8 cellular contexts compared by ENCODE assay signal in the genomic region with DNA sequence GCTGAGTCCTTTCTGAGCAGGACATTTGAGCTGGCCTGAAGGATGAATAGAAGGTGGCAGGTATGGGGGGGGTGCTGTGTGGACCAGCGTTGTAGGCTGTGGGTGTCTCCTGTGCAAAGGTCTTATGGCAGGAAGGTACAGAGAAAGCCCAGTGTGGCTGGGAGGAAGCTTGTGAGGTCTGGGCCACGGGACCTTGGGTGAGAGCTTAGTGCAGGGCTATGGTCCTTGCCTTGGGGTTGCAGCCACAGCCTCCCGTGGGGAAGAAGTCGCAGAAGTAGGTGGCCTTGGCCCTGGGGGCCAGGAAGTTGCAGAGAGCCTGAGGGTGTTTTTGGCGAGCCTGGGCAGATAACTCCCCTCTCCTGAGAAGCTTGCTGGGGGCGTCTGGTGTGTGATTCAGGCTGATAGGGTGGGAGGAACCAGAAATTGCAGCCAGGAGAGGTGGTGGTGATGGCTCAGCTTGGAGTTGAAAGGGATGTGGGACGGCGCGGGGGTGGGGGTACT. TPM values are rescaled to one million over a fixed set of nuclear protein-coding genes. Genes with fewer than 3 reads are reported as not detected.
DNase-seq lines count a peak whose midpoint lies in the region; ATAC-seq and TF ChIP-seq lines count a peak whose summit lies in the region.

No MANE protein-coding gene starts in this region.

- peak overlapping the region; percentile 88 for H3K4me3 ChIP-seq in AG10803 (ENCODE audit: low read length)
- H3K4me3 ChIP-seq in HL-60 (replicated peaks; ENCODE audit: insufficient read depth, low read length), result peak overlapping the region; percentile 53

- peaks cover 46% of the 10 kb centered on the region for H3K27me3 ChIP-seq in HL-60 (ENCODE audit: insufficient read depth, poor library complexity, severe bottlenecking)

- intact Hi-C loops in activated T-helper 1 cell treated with anti-CD3 and anti-CD28 coated beads, Interleukin-12 subunit alpha, Interleukin-12 subunit beta, Interleukin-2, Interleukin-4 antibody, amounts not matched to agents 30 ng/mL and 10 ng/mL and 1 ng/mL, durations not matched to agents 14 hours and 24 hours and 36 hours (cut with micrococcal nuclease), result loop anchor here (1.0 to 5.0 kb wide), 2 partner anchors 47 to 106 kb away; no protein-coding TSS in a partner anchor

- H3K9me3 Mint-ChIP-seq in activated T-helper 1 cell treated with anti-CD3 and anti-CD28 coated beads, Interleukin-12 subunit alpha, Interleukin-12 subunit beta, Interleukin-2, Interleukin-4 antibody, amounts not matched to agents 30 ng/mL and 10 ng/mL and 1 ng/mL, durations not matched to agents 14 hours and 24 hours and 36 hours, result no peaks in the 10 kb centered on the region
- no peaks in the 10 kb centered on the region for H3K9me3 Mint-ChIP-seq in stimulated activated effector memory CD8-positive, alpha-beta T cell treated with anti-CD3 and anti-CD28 coated beads, Interleukin-12 subunit alpha, Interleukin-12 subunit beta, amount 100 ng/mL, for 72 hours

- H3K27me3 Mint-ChIP-seq in activated T-helper 1 cell treated with anti-CD3 and anti-CD28 coated beads, Interleukin-12 subunit alpha, Interleukin-12 subunit beta, Interleukin-2, Interleukin-4 antibody, amounts not matched to agents 30 ng/mL and 10 ng/mL and 1 ng/mL, durations not matched to agents 14 hours and 24 hours and 36 hours (ENCODE audit: insufficient read depth), result peaks cover 23% of the 10 kb centered on the region

- H3K36me3 Mint-ChIP-seq in activated T-helper 1 cell treated with anti-CD3 and anti-CD28 coated beads, Interleukin-12 subunit alpha, Interleukin-12 subunit beta, Interleukin-2, Interleukin-4 antibody, amounts not matched to agents 30 ng/mL and 10 ng/mL and 1 ng/mL, durations not matched to agents 14 hours and 24 hours and 36 hours (ENCODE audit: low read depth), result peaks cover 2% of the 10 kb centered on the region
- H3K36me3 Mint-ChIP-seq in stimulated activated effector memory CD8-positive, alpha-beta T cell treated with anti-CD3 and anti-CD28 coated beads, Interleukin-12 subunit alpha, Interleukin-12 subunit beta, amount 100 ng/mL, for 72 hours, result peaks cover 42% of the 10 kb centered on the region

- peak; percentile 38 for ATAC-seq in stimulated activated effector memory CD8-positive, alpha-beta T cell treated with anti-CD3 and anti-CD28 coated beads, Interleukin-12 subunit alpha, Interleukin-12 subunit beta, amount 100 ng/mL, for 72 hours

- H3K4me3 Mint-ChIP-seq in activated T-helper 1 cell treated with anti-CD3 and anti-CD28 coated beads, Interleukin-12 subunit alpha, Interleukin-12 subunit beta, Interleukin-2, Interleukin-4 antibody, amounts not matched to agents 30 ng/mL and 10 ng/mL and 1 ng/mL, durations not matched to agents 14 hours and 24 hours and 36 hours, result peak overlapping the region; percentile 75
- peak overlapping the region; percentile 79 for H3K4me3 Mint-ChIP-seq in stimulated activated effector memory CD8-positive, alpha-beta T cell treated with anti-CD3 and anti-CD28 coated beads, Interleukin-12 subunit alpha, Interleukin-12 subunit beta, amount 100 ng/mL, for 72 hours

- peak; percentile 49 for DNase-seq in AG10803 (ENCODE audit: low read depth)
- peak in 1 of 2 experiments; percentile 21 for DNase-seq in HL-60 (ENCODE audit: low read depth in 1 of 2, low spot score in 1 of 2)
- no peak for DNase-seq in activated T-helper 1 cell treated with anti-CD3 and anti-CD28 coated beads, Interleukin-12 subunit alpha, Interleukin-12 subunit beta, Interleukin-2, Interleukin-4 antibody, amounts not matched to agents 30 ng/mL and 10 ng/mL and 1 ng/mL, durations not matched to agents 14 hours and 24 hours and 36 hours (ENCODE audit: low spot score)
- DNase-seq in hepatic stellate cell (ENCODE audit: low spot score), result peak; percentile 82
- DNase-seq in stimulated activated effector memory CD8-positive, alpha-beta T cell treated with anti-CD3 and anti-CD28 coated beads, Interleukin-12 subunit alpha, Interleukin-12 subunit beta, amount 100 ng/mL, for 72 hours (ENCODE audit: low spot score in 2 of 2), result no peak
- no peak for DNase-seq in NCI-H1436 (lab: John Stamatoyannopoulos, UW)
- DNase-seq in NCI-H774 (lab: John Stamatoyannopoulos, UW), result no peak
- DNase-seq in epidermal melanocyte (ENCODE audit: insufficient read length, low spot score), result no peak

- H3K27ac ChIP-seq in HL-60 (replicated peaks), result no peak overlapping the region

- H3K4me1 Mint-ChIP-seq in activated T-helper 1 cell treated with anti-CD3 and anti-CD28 coated beads, Interleukin-12 subunit alpha, Interleukin-12 subunit beta, Interleukin-2, Interleukin-4 antibody, amounts not matched to agents 30 ng/mL and 10 ng/mL and 1 ng/mL, durations not matched to agents 14 hours and 24 hours and 36 hours (ENCODE audit: low read depth), result peaks cover 21% of the 10 kb centered on the region
- H3K4me1 Mint-ChIP-seq in stimulated activated effector memory CD8-positive, alpha-beta T cell treated with anti-CD3 and anti-CD28 coated beads, Interleukin-12 subunit alpha, Interleukin-12 subunit beta, amount 100 ng/mL, for 72 hours, result peaks cover 25% of the 10 kb centered on the region

- no peak for TF ChIP-seq CTCF in AG10803 (conservative IDR thresholded peaks at IDR 0.05; ENCODE audit: low read length)
- no peak for TF ChIP-seq CTCF in HL-60 (IDR thresholded peaks at IDR 0.05; ENCODE audit: insufficient read depth, low read length)

- peak overlapping the region; percentile 91 for H3K27ac Mint-ChIP-seq in activated T-helper 1 cell treated with anti-CD3 and anti-CD28 coated beads, Interleukin-12 subunit alpha, Interleukin-12 subunit beta, Interleukin-2, Interleukin-4 antibody, amounts not matched to agents 30 ng/mL and 10 ng/mL and 1 ng/mL, durations not matched to agents 14 hours and 24 hours and 36 hours
- peak overlapping the region; percentile 83 for H3K27ac Mint-ChIP-seq in stimulated activated effector memory CD8-positive, alpha-beta T cell treated with anti-CD3 and anti-CD28 coated beads, Interleukin-12 subunit alpha, Interleukin-12 subunit beta, amount 100 ng/mL, for 72 hours

RNA-seq across cellular contexts. Expression of a gene that starts 3.0 kb away (rescaled TPM):
- 39.1 and 39.5 TPM in 2 replicates for total RNA-seq in activated T-helper 1 cell treated with anti-CD3 and anti-CD28 coated beads, Interleukin-12 subunit alpha, Interleukin-12 subunit beta, Interleukin-2, Interleukin-4 antibody, amounts not matched to agents 30 ng/mL and 10 ng/mL and 1 ng/mL, durations not matched to agents 14 hours and 24 hours and 36 hours

Comparison
In these comparisons a context has a peak if more than half of its experiments do, and no peak if none do; other contexts are left out.
1. DNase-seq: peak in AG10803 (single experiment) and hepatic stellate cell (single experiment); none in activated T-helper 1 cell treated with anti-CD3 and anti-CD28 coated beads, Interleukin-12 subunit alpha, Interleukin-12 subunit beta, Interleukin-2, Interleukin-4 antibody, amounts not matched to agents 30 ng/mL and 10 ng/mL and 1 ng/mL, durations not matched to agents 14 hours and 24 hours and 36 hours (single experiment), stimulated activated effector memory CD8-positive, alpha-beta T cell treated with anti-CD3 and anti-CD28 coated beads, Interleukin-12 subunit alpha, Interleukin-12 subunit beta, amount 100 ng/mL, for 72 hours (0 of 2), NCI-H1436 (single experiment), NCI-H774 (single experiment) and epidermal melanocyte (single experiment).